9 cellular contexts compared by ENCODE assay signal in the genomic region with DNA sequence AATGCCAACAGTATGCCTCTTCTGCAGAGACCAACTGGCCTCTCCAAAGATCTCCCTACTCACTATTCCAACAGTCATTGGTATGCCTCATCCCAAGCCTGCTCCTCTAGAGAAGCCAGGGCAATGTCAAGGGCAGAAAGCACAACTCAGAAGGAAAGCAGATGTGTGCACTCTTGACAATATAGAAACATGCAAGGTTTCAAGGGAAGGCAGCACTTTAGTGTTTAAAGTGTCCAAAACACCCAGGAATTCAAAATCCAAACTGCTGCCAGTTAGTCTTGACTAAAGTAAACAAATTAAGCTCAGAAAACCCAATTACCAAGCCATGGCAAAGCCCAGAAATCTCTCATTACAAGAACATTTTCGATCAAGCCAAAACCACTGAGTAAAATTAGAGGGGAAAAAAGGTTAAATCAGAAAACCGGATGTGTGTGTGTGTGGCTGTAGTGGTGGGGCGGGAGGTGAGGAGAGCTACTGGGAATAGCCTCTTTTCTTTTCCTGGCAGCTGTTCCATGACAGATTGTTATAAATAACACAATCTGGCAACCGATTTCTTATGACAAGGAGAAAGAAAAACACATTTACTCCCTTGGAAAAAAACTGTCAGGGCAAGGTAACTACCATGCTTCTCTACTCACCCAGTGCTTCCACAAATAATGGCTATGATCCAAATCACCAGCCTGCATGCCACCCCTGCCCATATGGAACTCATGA. TPM values are rescaled to one million over a fixed set of nuclear protein-coding genes. Genes with fewer than 3 reads are reported as not detected.
DNase-seq lines count a peak whose midpoint lies in the region; ATAC-seq, FAIRE-seq and TF ChIP-seq lines count a peak whose summit lies in the region.
"Had no signal": no experiment of that assay in that cellular context is flagged by ENCODE, and none has a peak within 500 bp of the region (broad histone marks: within the 10 kb centered on the region; RNA-seq: fewer than 3 reads in every experiment).

No MANE protein-coding gene starts in this region.

- no peaks in the 10 kb centered on the region for H3K9me1 ChIP-seq in endothelial cell of umbilical vein (replicated peaks; ENCODE audit: control insufficient read depth, extremely low read depth, insufficient read depth, low read length)

- ATAC-seq in HG03097 (IDR thresholded peaks at IDR 0.05; ENCODE audit: low FRiP score, unreplicated experiment): no peak

- H3K4me2 ChIP-seq in endothelial cell of umbilical vein (ENCODE audit: insufficient read depth, low read length): peak overlapping the region; percentile 26

- peak overlapping the region; percentile 48 for H3K27ac ChIP-seq in endothelial cell of umbilical vein (ENCODE audit: insufficient read depth, low read depth, low read length)

- CTCF ChIA-PET in endothelial cell of umbilical vein (lab: Charles Lee): interaction anchor here (0.5 to 2.4 kb wide), 14 partner anchors 9 to 154 kb away, joined by 3 to 14 read pairs (median 4); a partner anchor contains a TSS

- no TSS peak for BruUV-seq in endothelial cell of umbilical vein (replicated peaks; lab: Mats Ljungman, UMichigan)

- H3K4me3 ChIP-seq in endothelial cell of umbilical vein (replicated peaks in 1 of 3; ENCODE audit: insufficient read depth in 1 of 3, low read depth in 1 of 3, low read length in 3 of 3): no peak overlapping the region

- TF ChIP-seq POLR2A in endothelial cell of umbilical vein (IDR thresholded peaks at IDR 0.05; ENCODE audit: low read depth, low read length): no peak

- H3K9ac ChIP-seq in endothelial cell of umbilical vein (replicated peaks; ENCODE audit: extremely low read depth, insufficient read depth, low read length): peak overlapping the region; percentile 19

- POLR2A ChIA-PET in endothelial cell of umbilical vein (lab: Charles Lee): interaction anchor here (0.6 kb wide), 1 partner anchor 23 kb away, joined by 3 read pairs; no protein-coding TSS in a partner anchor

- DNase-seq in D341Med (ENCODE audit: low spot score) (peak; percentile 57), NCI-H82 (lab: John Stamatoyannopoulos, UW) (peak; percentile 73), endothelial cell of umbilical vein (ENCODE audit: low read depth, low spot score) (peak; percentile 92), pulmonary artery endothelial cell (ENCODE audit: low read depth, low spot score) (peak; percentile 81), KG1 (lab: John Stamatoyannopoulos, UW) (no peak), glomerular visceral epithelial cell (ENCODE audit: extremely low spot score) (no peak), OCI-M2 (lab: John Stamatoyannopoulos, UW; ENCODE audit: unreplicated experiment) (no peak)

- no peaks in the 10 kb centered on the region for H4K20me1 ChIP-seq in endothelial cell of umbilical vein (replicated peaks; ENCODE audit: control insufficient read depth, extremely low read depth, insufficient read depth, low read length)

- peaks cover 3% of the 10 kb centered on the region for H3K79me2 ChIP-seq in endothelial cell of umbilical vein (ENCODE audit: control insufficient read depth, insufficient read depth, low read length)

- H3K27me3 ChIP-seq in endothelial cell of umbilical vein (ENCODE audit: control insufficient read depth in 2 of 2, insufficient read depth in 2 of 2, low read length in 2 of 2): no peaks in the 10 kb centered on the region

- no peaks in the 10 kb centered on the region for H3K9me3 ChIP-seq in endothelial cell of umbilical vein (replicated peaks; ENCODE audit: control insufficient read depth, insufficient read depth, low read length)

- dilution Hi-C loops in endothelial cell of umbilical vein (cut with MboI; ENCODE audit: extremely low pct_ligation_motif_present, low sequenced_read_pairs): no loop called here

- no peaks in the 10 kb centered on the region for H3K36me3 ChIP-seq in endothelial cell of umbilical vein (ENCODE audit: control insufficient read depth in 2 of 2, extremely low read depth in 1 of 2, insufficient read depth in 2 of 2, low read length in 2 of 2)

- intact Hi-C loops in endothelial cell of umbilical vein (cut with micrococcal nuclease): loop anchor here (1.0 kb wide), 4 partner anchors 14 to 39 kb away; a partner anchor contains a TSS

- TF ChIP-seq CTCF in endothelial cell of umbilical vein (IDR thresholded peaks at IDR 0.05; ENCODE audit: extremely low read depth in 1 of 2, insufficient read depth in 1 of 2, low read depth in 1 of 2, low read length in 2 of 2): no peak

- H3K4me1 ChIP-seq in endothelial cell of umbilical vein (ENCODE audit: control insufficient read depth, extremely low read depth, insufficient read depth, low read length): peaks cover 20% of the 10 kb centered on the region

- no peak overlapping the region for H2AFZ ChIP-seq in endothelial cell of umbilical vein (ENCODE audit: low read depth, low read length)

- FAIRE-seq in endothelial cell of umbilical vein (lab: Jason Lieb, UNC): peak; percentile 71
- FAIRE-seq: TTC549 had no signal

TF ChIP-seq in endothelial cell of umbilical vein, 7 proteins besides CTCF, POLR2A, EP300 and RAD21:
- TF ChIP-seq GATA2 (IDR thresholded peaks at IDR 0.05; ENCODE audit: insufficient read depth, insufficient read length, low read depth, low read length) (no peak), JUN (IDR thresholded peaks at IDR 0.05; ENCODE audit: borderline replicate concordance, insufficient read depth, insufficient read length, low read depth) (peak; percentile 35), FOS (IDR thresholded peaks at IDR 0.05; ENCODE audit: borderline replicate concordance, insufficient read depth, low read length) (no peak)

RNA-seq across cellular contexts. Expression of a gene that starts 39.2 kb away (rescaled TPM):
- 39.6 and 45.1 TPM in 2 replicates for total RNA-seq in endothelial cell of umbilical vein
- polyA plus RNA-seq in endothelial cell of umbilical vein: 25.7 and 28.4 TPM in 2 replicates
- polyA plus RNA-seq in endothelial cell of umbilical vein (2011; cell fraction: cytosol; rRNA removed): 39.1 and 42.6 TPM in 2 replicates
- polyA plus RNA-seq in endothelial cell of umbilical vein (2011; cell fraction: nucleus; rRNA removed): 25.2 and 32.6 TPM in 2 replicates
- polyA plus RNA-seq in endothelial cell of umbilical vein (2012): 32.2 and 54.6 TPM in 2 replicates
- polyA minus RNA-seq in endothelial cell of umbilical vein: 34.9 and 39.8 TPM in 2 replicates
- polyA minus RNA-seq in endothelial cell of umbilical vein (2011; cell fraction: cytosol; rRNA and poly(A)+ RNA removed): 12.0 TPM
- 37.8 and 43.4 TPM in 2 replicates for polyA minus RNA-seq in endothelial cell of umbilical vein (2011; cell fraction: nucleus; rRNA and poly(A)+ RNA removed)
- 34.0 and 46.9 TPM in 2 replicates for total RNA-seq in pulmonary artery endothelial cell

Comparison
In these comparisons a context has a peak if more than half of its experiments do, and no peak if none do; other contexts are left out.
1. DNase-seq: peak in D341Med (single experiment), NCI-H82 (single experiment), endothelial cell of umbilical vein (single experiment) and pulmonary artery endothelial cell (single experiment); none in KG1 (single experiment), glomerular visceral epithelial cell (single experiment) and OCI-M2 (single experiment).